21 cellular contexts compared by ENCODE assay signal in genomic region chr16:79933586-79933985, GRCh38.
"Had no signal": no experiment of that assay in that cellular context is flagged by ENCODE, and none has a peak within 500 bp of the region (broad histone marks: within the 10 kb centered on the region; RNA-seq: fewer than 3 reads in every experiment).

No MANE protein-coding gene starts in this region.

- H3K27ac ChIP-seq: KMS-11 had no signal

- FAIRE-seq: HepG2, RCC 7860 had no signal

- ATAC-seq: HepG2 had no signal

- H3K4me2 ChIP-seq: KMS-11, SK-N-SH had no signal

- H3K9me3 ChIP-seq: SK-N-SH had no signal

- H3K9ac ChIP-seq: KMS-11, SK-N-SH had no signal

- DNase-seq: IMR-90, Kasumi-1, MM.1S, NCI-H1092 treated with DMSO at 0.1 percent for 48 hours, NCI-H1436, NCI-H187, NCI-H2029, NCI-H2081 treated with DMSO at 0.1 percent for 48 hours, NCI-H2171, NCI-H226, NCI-H446, NCI-H510A, NCI-H524 treated with DMSO at 0.1 percent for 48 hours, NCI-H69, NCI-H774, RPMI8226, SHP77, SK-N-SH had no signal
